In genomic region chr3:197858598-197858997, GRCh38 we compare ENCODE assay signal across 2 cellular contexts.
TF ChIP-seq lines count a peak whose summit lies in the region.

No MANE protein-coding gene starts in this region.

TF ChIP-seq in GM23338, 12 proteins besides CTCF, POLR2A, EP300 and RAD21:
- TF ChIP-seq, protein P1, sequence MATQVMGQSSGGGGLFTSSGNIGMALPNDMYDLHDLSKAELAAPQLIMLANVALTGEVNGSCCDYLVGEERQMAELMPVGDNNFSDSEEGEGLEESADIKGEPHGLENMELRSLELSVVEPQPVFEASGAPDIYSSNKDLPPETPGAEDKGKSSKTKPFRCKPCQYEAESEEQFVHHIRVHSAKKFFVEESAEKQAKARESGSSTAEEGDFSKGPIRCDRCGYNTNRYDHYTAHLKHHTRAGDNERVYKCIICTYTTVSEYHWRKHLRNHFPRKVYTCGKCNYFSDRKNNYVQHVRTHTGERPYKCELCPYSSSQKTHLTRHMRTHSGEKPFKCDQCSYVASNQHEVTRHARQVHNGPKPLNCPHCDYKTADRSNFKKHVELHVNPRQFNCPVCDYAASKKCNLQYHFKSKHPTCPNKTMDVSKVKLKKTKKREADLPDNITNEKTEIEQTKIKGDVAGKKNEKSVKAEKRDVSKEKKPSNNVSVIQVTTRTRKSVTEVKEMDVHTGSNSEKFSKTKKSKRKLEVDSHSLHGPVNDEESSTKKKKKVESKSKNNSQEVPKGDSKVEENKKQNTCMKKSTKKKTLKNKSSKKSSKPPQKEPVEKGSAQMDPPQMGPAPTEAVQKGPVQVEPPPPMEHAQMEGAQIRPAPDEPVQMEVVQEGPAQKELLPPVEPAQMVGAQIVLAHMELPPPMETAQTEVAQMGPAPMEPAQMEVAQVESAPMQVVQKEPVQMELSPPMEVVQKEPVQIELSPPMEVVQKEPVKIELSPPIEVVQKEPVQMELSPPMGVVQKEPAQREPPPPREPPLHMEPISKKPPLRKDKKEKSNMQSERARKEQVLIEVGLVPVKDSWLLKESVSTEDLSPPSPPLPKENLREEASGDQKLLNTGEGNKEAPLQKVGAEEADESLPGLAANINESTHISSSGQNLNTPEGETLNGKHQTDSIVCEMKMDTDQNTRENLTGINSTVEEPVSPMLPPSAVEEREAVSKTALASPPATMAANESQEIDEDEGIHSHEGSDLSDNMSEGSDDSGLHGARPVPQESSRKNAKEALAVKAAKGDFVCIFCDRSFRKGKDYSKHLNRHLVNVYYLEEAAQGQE (IDR thresholded peaks at IDR 0.05; ENCODE audit: unreplicated experiment) = no peak
- TF ChIP-seq CREB1 (CRISPR knock-in tag; IDR thresholded peaks at IDR 0.05; ENCODE audit: low read depth) (no peak), JUNB (IDR thresholded peaks at IDR 0.05; ENCODE audit: unreplicated experiment) (no peak), NANOG (IDR thresholded peaks at IDR 0.05; ENCODE audit: borderline replicate concordance) (no peak), ETS1 (IDR thresholded peaks at IDR 0.05) (no peak), ZNF462 (CRISPR knock-in tag; IDR thresholded peaks at IDR 0.05) (no peak), EZH2phosphoT487 (IDR thresholded peaks at IDR 0.05; ENCODE audit: unreplicated experiment) (no peak), POLR2AphosphoS5 (IDR thresholded peaks at IDR 0.05; ENCODE audit: low read depth) (no peak), ZNF114 (CRISPR knock-in tag; IDR thresholded peaks at IDR 0.05) (no peak), STAT1 (IDR thresholded peaks at IDR 0.05; ENCODE audit: unreplicated experiment) (no peak), ZNF331 (CRISPR knock-in tag; IDR thresholded peaks at IDR 0.05; ENCODE audit: low read depth) (no peak), EZH2 (IDR thresholded peaks at IDR 0.05; ENCODE audit: low read depth, unreplicated experiment) (no peak)
TF ChIP-seq in GM23338: peak in this region for 0.

TF ChIP-seq in WTC11, 78 proteins besides CTCF, POLR2A, EP300 and RAD21 (continued from another document):
- TF ChIP-seq, protein P2, sequence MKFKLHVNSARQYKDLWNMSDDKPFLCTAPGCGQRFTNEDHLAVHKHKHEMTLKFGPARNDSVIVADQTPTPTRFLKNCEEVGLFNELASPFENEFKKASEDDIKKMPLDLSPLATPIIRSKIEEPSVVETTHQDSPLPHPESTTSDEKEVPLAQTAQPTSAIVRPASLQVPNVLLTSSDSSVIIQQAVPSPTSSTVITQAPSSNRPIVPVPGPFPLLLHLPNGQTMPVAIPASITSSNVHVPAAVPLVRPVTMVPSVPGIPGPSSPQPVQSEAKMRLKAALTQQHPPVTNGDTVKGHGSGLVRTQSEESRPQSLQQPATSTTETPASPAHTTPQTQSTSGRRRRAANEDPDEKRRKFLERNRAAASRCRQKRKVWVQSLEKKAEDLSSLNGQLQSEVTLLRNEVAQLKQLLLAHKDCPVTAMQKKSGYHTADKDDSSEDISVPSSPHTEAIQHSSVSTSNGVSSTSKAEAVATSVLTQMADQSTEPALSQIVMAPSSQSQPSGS (CRISPR knock-in tag; IDR thresholded peaks at IDR 0.05; ENCODE audit: borderline replicate concordance, low read depth) = no peak
- TF ChIP-seq, protein P3, sequence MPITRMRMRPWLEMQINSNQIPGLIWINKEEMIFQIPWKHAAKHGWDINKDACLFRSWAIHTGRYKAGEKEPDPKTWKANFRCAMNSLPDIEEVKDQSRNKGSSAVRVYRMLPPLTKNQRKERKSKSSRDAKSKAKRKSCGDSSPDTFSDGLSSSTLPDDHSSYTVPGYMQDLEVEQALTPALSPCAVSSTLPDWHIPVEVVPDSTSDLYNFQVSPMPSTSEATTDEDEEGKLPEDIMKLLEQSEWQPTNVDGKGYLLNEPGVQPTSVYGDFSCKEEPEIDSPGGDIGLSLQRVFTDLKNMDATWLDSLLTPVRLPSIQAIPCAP (CRISPR knock-in tag; IDR thresholded peaks at IDR 0.05) = no peak
TF ChIP-seq in WTC11: peak in this region for 0.
